Comparison of ENCODE assay signal across 12 cellular contexts in the genomic region with DNA sequence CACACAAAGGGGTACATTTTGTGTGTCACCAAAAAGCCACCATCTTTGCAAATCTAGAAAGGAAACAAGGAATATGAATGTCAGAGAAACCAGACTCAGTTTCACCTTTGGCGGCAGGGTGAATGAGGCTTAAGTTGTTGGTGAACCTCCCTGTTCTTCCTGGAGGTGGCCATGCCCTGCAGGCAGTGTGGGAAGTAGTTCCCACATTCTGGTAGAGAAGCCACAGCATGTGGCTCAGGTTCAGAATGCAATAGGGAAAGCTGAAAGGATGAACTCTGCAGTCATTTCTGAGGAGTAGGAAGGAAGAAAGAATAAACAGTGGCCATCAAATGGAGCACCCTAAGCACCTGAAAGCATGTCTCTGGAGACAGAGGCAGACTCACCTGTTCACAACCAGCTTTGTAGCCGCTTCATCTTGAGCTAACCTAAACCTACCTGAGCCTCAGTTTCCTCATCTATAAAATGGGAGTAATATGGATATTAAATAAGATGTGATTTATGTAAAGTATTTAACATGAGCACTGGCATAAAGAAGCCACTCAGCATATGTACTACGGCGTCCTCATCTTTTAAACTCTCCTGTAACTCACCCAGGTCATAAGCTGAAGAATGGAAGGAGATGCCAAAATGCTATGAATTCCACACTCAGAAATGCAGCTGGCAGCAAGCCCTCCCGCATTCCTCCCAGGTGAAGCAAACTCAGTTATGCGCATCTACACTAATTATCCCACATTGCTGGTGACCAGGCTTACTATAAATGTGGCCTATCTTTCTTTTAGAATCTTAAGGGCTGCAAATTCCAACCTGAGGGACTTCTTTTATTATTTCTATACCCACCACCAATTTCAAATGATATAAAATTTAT.
DNase-seq lines count a peak whose midpoint lies in the region; ATAC-seq and TF ChIP-seq lines count a peak whose summit lies in the region.
"Had no signal": no experiment of that assay in that cellular context is flagged by ENCODE, and none has a peak within 500 bp of the region (broad histone marks: within the 10 kb centered on the region; RNA-seq: fewer than 3 reads in every experiment).

No MANE protein-coding gene starts in this region.

- no peak overlapping the region for H2AFZ ChIP-seq in GM23248

- peak overlapping the region; percentile 53 for H3K27ac ChIP-seq in GM23248
- peak overlapping the region; percentile 48 for H3K27ac ChIP-seq in foreskin keratinocyte

- no peaks in the 10 kb centered on the region for H3K36me3 ChIP-seq in GM23248 (ENCODE audit: low read depth)
- H3K36me3 ChIP-seq: HAP-1 had no signal

- no peaks in the 10 kb centered on the region for H4K20me1 ChIP-seq in GM23248 (ENCODE audit: insufficient read depth)

- H3K4me2 ChIP-seq in GM23248 (ENCODE audit: unreplicated experiment): peak overlapping the region; percentile 70

- no peaks in the 10 kb centered on the region for H3K9me3 ChIP-seq in GM23248 (ENCODE audit: low read depth)
- no peaks in the 10 kb centered on the region for H3K9me3 ChIP-seq in T-helper 17 cell (ENCODE audit: control insufficient read depth, low read length, poor library complexity, severe bottlenecking)
- H3K9me3 ChIP-seq: HAP-1 had no signal

- no peaks in the 10 kb centered on the region for H3K9me2 ChIP-seq in GM23248 (ENCODE audit: insufficient read depth)

- H3K36me3 Mint-ChIP-seq in T-helper 17 cell (ENCODE audit: low read depth): no peaks in the 10 kb centered on the region

- H3K4me1 ChIP-seq in GM23248 (ENCODE audit: insufficient read depth): peaks cover 65% of the 10 kb centered on the region
- peaks cover 34% of the 10 kb centered on the region for H3K4me1 ChIP-seq in foreskin keratinocyte

- no peak overlapping the region for H3K27ac Mint-ChIP-seq in T-helper 17 cell
- H3K27ac Mint-ChIP-seq: T-helper 2 cell treated with Interferon-gamma antibody and Interleukin-4, amounts not matched to agents 5 μg/mL and 100 μg/mL, for 36 hours had no signal

- H3K27me3 ChIP-seq in GM23248 (replicated peaks; ENCODE audit: insufficient read depth) (no peaks in the 10 kb centered on the region), foreskin keratinocyte (no peaks in the 10 kb centered on the region)

- H3K4me3 Mint-ChIP-seq in T-helper 17 cell: no peak overlapping the region
- H3K4me3 Mint-ChIP-seq: T-helper 2 cell treated with Interferon-gamma antibody and Interleukin-4, amounts not matched to agents 5 μg/mL and 100 μg/mL, for 36 hours had no signal

- H3K4me1 Mint-ChIP-seq in T-helper 17 cell: peaks cover 4% of the 10 kb centered on the region

- no peak overlapping the region for H3K9ac ChIP-seq in GM23248

- 84 to 88% methylated on average over 6 of the region's 6 CpGs for WGBS in GM23248 (ENCODE audit: low coverage in 1 of 2, low lambda C conversion rate in 2 of 2, missing lambda C conversion rate in 2 of 2), 2 experiments

- DNase-seq in GM23248 (no peak), foreskin keratinocyte (peak; percentile 75 to 86), pulmonary artery endothelial cell (ENCODE audit: low read depth, low spot score) (peak; percentile 13), AG20443 (ENCODE audit: low spot score) (no peak), T-helper 17 cell (no peak), NCI-H2227 treated with DMSO at 0.1 percent for 48 hours (lab: John Stamatoyannopoulos, UW) (no peak)
- DNase-seq: activated gamma-delta T cell treated with Interleukin-2 at 50 U/mL for 16 hours, MV-4-11 had no signal

- peaks cover 34% of the 10 kb centered on the region for H3F3A ChIP-seq in GM23248 (ENCODE audit: insufficient read depth)

- ATAC-seq in SK-N-SH treated with all-trans-retinoic acid at 6 μM for 48 hours (peak; percentile 16; the same call in 2 of the 3 replicates), foreskin keratinocyte (peak; percentile 8), HG03039 (IDR thresholded peaks at IDR 0.05; ENCODE audit: unreplicated experiment) (no peak), T-helper 17 cell (no peak)

- H3K79me2 ChIP-seq in GM23248 (ENCODE audit: insufficient read depth): no peaks in the 10 kb centered on the region

- peaks cover 29% of the 10 kb centered on the region for H3K27me3 Mint-ChIP-seq in T-helper 17 cell

- in situ Hi-C loops in GM23248 (cut with MboI): no loop called here

- TF ChIP-seq CTCF in foreskin keratinocyte (conservative IDR thresholded peaks at IDR 0.05): no peak

- H3K4me3 ChIP-seq in GM23248: no peak overlapping the region
- H3K4me3 ChIP-seq: HAP-1 had no signal

TF ChIP-seq in SK-N-SH treated with all-trans-retinoic acid at 6 μM for 48 hours, 23 proteins besides CTCF, POLR2A, EP300 and RAD21 (continues in another document):
- TF ChIP-seq ZC3H10 (CRISPR knock-in tag; IDR thresholded peaks at IDR 0.05): no peak
- TF ChIP-seq ZNF8 (CRISPR knock-in tag; IDR thresholded peaks at IDR 0.05): no peak
- TF ChIP-seq ISL1 (CRISPR knock-in tag; IDR thresholded peaks at IDR 0.05): no peak
- no peak for TF ChIP-seq BACH2 (CRISPR knock-in tag; IDR thresholded peaks at IDR 0.05; ENCODE audit: borderline replicate concordance)
- TF ChIP-seq OSR1 (CRISPR knock-in tag; IDR thresholded peaks at IDR 0.05): no peak
- TF ChIP-seq, protein P1, sequence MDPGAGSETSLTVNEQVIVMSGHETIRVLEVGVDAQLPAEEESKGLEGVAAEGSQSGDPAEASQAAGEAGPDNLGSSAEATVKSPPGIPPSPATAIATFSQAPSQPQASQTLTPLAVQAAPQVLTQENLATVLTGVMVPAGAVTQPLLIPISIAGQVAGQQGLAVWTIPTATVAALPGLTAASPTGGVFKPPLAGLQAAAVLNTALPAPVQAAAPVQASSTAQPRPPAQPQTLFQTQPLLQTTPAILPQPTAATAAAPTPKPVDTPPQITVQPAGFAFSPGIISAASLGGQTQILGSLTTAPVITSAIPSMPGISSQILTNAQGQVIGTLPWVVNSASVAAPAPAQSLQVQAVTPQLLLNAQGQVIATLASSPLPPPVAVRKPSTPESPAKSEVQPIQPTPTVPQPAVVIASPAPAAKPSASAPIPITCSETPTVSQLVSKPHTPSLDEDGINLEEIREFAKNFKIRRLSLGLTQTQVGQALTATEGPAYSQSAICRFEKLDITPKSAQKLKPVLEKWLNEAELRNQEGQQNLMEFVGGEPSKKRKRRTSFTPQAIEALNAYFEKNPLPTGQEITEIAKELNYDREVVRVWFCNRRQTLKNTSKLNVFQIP (CRISPR knock-in tag; IDR thresholded peaks at IDR 0.05; ENCODE audit: borderline replicate concordance, low read depth): no peak
- TF ChIP-seq SNAI2 (CRISPR knock-in tag; IDR thresholded peaks at IDR 0.05): no peak
- no peak for TF ChIP-seq TOX (CRISPR knock-in tag; IDR thresholded peaks at IDR 0.05; ENCODE audit: borderline replicate concordance)
- no peak for TF ChIP-seq GLIS3 (CRISPR knock-in tag; IDR thresholded peaks at IDR 0.05)
- no peak for TF ChIP-seq ARNTL (CRISPR knock-in tag; IDR thresholded peaks at IDR 0.05; ENCODE audit: borderline replicate concordance, low read depth)
- TF ChIP-seq ZFP30 (CRISPR knock-in tag; IDR thresholded peaks at IDR 0.05): no peak
- TF ChIP-seq, protein P2, sequence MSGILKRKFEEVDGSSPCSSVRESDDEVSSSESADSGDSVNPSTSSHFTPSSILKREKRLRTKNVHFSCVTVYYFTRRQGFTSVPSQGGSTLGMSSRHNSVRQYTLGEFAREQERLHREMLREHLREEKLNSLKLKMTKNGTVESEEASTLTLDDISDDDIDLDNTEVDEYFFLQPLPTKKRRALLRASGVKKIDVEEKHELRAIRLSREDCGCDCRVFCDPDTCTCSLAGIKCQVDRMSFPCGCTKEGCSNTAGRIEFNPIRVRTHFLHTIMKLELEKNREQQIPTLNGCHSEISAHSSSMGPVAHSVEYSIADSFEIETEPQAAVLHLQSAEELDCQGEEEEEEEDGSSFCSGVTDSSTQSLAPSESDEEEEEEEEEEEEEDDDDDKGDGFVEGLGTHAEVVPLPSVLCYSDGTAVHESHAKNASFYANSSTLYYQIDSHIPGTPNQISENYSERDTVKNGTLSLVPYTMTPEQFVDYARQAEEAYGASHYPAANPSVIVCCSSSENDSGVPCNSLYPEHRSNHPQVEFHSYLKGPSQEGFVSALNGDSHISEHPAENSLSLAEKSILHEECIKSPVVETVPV (CRISPR knock-in tag; IDR thresholded peaks at IDR 0.05): no peak
- no peak for TF ChIP-seq CSDC2 (CRISPR knock-in tag; IDR thresholded peaks at IDR 0.05)
- TF ChIP-seq, protein P3, sequence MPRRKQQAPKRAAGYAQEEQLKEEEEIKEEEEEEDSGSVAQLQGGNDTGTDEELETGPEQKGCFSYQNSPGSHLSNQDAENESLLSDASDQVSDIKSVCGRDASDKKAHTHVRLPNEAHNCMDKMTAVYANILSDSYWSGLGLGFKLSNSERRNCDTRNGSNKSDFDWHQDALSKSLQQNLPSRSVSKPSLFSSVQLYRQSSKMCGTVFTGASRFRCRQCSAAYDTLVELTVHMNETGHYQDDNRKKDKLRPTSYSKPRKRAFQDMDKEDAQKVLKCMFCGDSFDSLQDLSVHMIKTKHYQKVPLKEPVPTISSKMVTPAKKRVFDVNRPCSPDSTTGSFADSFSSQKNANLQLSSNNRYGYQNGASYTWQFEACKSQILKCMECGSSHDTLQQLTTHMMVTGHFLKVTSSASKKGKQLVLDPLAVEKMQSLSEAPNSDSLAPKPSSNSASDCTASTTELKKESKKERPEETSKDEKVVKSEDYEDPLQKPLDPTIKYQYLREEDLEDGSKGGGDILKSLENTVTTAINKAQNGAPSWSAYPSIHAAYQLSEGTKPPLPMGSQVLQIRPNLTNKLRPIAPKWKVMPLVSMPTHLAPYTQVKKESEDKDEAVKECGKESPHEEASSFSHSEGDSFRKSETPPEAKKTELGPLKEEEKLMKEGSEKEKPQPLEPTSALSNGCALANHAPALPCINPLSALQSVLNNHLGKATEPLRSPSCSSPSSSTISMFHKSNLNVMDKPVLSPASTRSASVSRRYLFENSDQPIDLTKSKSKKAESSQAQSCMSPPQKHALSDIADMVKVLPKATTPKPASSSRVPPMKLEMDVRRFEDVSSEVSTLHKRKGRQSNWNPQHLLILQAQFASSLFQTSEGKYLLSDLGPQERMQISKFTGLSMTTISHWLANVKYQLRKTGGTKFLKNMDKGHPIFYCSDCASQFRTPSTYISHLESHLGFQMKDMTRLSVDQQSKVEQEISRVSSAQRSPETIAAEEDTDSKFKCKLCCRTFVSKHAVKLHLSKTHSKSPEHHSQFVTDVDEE (CRISPR knock-in tag; IDR thresholded peaks at IDR 0.05): no peak

Comparison
In these comparisons a context has a peak if more than half of its experiments do, and no peak if none do; other contexts are left out.
1. DNase-seq: peak in foreskin keratinocyte (2 of 2) and pulmonary artery endothelial cell (single experiment); none in GM23248 (single experiment), AG20443 (single experiment), T-helper 17 cell (0 of 3) and NCI-H2227 treated with DMSO at 0.1 percent for 48 hours (single experiment).
2. ATAC-seq: peak in SK-N-SH treated with all-trans-retinoic acid at 6 μM for 48 hours (single experiment) and foreskin keratinocyte (single experiment); none in HG03039 (single experiment) and T-helper 17 cell (single experiment).